Comparison of ENCODE assay signal across 16 cellular contexts in genomic region chr1:235470741-235471439, GRCh38. TPM values are rescaled to one million over a fixed set of nuclear protein-coding genes. Genes with fewer than 3 reads are reported as not detected.
DNase-seq lines count a peak whose midpoint lies in the region; FAIRE-seq and TF ChIP-seq lines count a peak whose summit lies in the region.
"Had no signal": no experiment of that assay in that cellular context is flagged by ENCODE, and none has a peak within 500 bp of the region (broad histone marks: within the 10 kb centered on the region; RNA-seq: fewer than 3 reads in every experiment).

No MANE protein-coding gene starts in this region.

- no peak overlapping the region for H3K4me2 ChIP-seq in endothelial cell of umbilical vein (ENCODE audit: insufficient read depth, low read length)

- H3K4me1 Mint-ChIP-seq in type B pancreatic cell (ENCODE audit: unreplicated experiment): no peaks in the 10 kb centered on the region
- H3K4me1 Mint-ChIP-seq in endodermal cell: no peaks in the 10 kb centered on the region
- H3K4me1 Mint-ChIP-seq: B cell, H9 had no signal

- H3K79me2 ChIP-seq in endothelial cell of umbilical vein (ENCODE audit: control insufficient read depth, insufficient read depth, low read length): no peaks in the 10 kb centered on the region

- dilution Hi-C loops in endothelial cell of umbilical vein (cut with MboI; ENCODE audit: extremely low pct_ligation_motif_present, low sequenced_read_pairs): no loop called here

- H3K4me3 Mint-ChIP-seq in type B pancreatic cell (no peak overlapping the region), endodermal cell (no peak overlapping the region)
- H3K4me3 Mint-ChIP-seq: B cell; CD4-positive, alpha-beta T cell; H9 had no signal

- POLR2A ChIA-PET in endothelial cell of umbilical vein (lab: Charles Lee): no interaction called here

- H3K36me3 Mint-ChIP-seq in type B pancreatic cell (peaks cover 9% of the 10 kb centered on the region), endodermal cell (ENCODE audit: low read depth) (peaks cover 28% of the 10 kb centered on the region)

- H3K36me3 ChIP-seq in endothelial cell of umbilical vein (ENCODE audit: control insufficient read depth in 2 of 2, extremely low read depth in 1 of 2, insufficient read depth in 2 of 2, low read length in 2 of 2) (peaks cover 2% of the 10 kb centered on the region in 2 experiments), colonic mucosa (no peaks in the 10 kb centered on the region), endodermal cell (ENCODE audit: control insufficient read depth, insufficient read depth, low read length) (peaks cover 20% of the 10 kb centered on the region)

- no peak overlapping the region for H3K4me3 ChIP-seq in endothelial cell of umbilical vein (replicated peaks in 1 of 3; ENCODE audit: insufficient read depth in 1 of 3, low read depth in 1 of 3, low read length in 3 of 3)
- no peak overlapping the region for H3K4me3 ChIP-seq in colonic mucosa
- H3K4me3 ChIP-seq in endodermal cell (ENCODE audit: low read length): no peak overlapping the region

- TF ChIP-seq CTCF in D721Med (IDR thresholded peaks at IDR 0.05; ENCODE audit: insufficient read depth, missing control alignments) (no peak), endothelial cell of umbilical vein (IDR thresholded peaks at IDR 0.05; ENCODE audit: extremely low read depth in 1 of 2, insufficient read depth in 1 of 2, low read depth in 1 of 2, low read length in 2 of 2) (no peak), colonic mucosa (IDR thresholded peaks at IDR 0.05) (no peak), type B pancreatic cell (conservative IDR thresholded peaks at IDR 0.05) (no peak), endodermal cell (conservative IDR thresholded peaks at IDR 0.05) (no peak)

- intact Hi-C loops in endothelial cell of umbilical vein (cut with micrococcal nuclease) (loop anchor here (2.0 kb wide), 1 partner anchor 32 kb away; no protein-coding TSS in a partner anchor), colonic mucosa (cut with DNase I) (no loop called here)

- no peaks in the 10 kb centered on the region for H4K20me1 ChIP-seq in endothelial cell of umbilical vein (replicated peaks; ENCODE audit: control insufficient read depth, extremely low read depth, insufficient read depth, low read length)

- H3K9me3 Mint-ChIP-seq in type B pancreatic cell (no peaks in the 10 kb centered on the region), endodermal cell (no peaks in the 10 kb centered on the region)
- H3K9me3 Mint-ChIP-seq: CD4-positive, alpha-beta T cell; H9 had no signal

- DNase-seq in D721Med (ENCODE audit: insufficient read length, low spot score): no peak
- peak; percentile 34 to 48 for DNase-seq in NCI-H1930 (lab: John Stamatoyannopoulos, UW)
- DNase-seq in endothelial cell of umbilical vein (ENCODE audit: low read depth, low spot score): peak; percentile 56
- peak; percentile 22 for DNase-seq in putamen (ENCODE audit: low spot score)
- DNase-seq in colonic mucosa: no peak
- no peak for DNase-seq in type B pancreatic cell (ENCODE audit: extremely low spot score, unreplicated experiment)
- no peak for DNase-seq in endodermal cell
- DNase-seq: Calu3; CD4-positive, alpha-beta T cell; DND-41; GDM1; GOT3; H9 had no signal

- H3K27ac Mint-ChIP-seq in type B pancreatic cell (no peak overlapping the region), endodermal cell (no peak overlapping the region)
- H3K27ac Mint-ChIP-seq: B cell; CD4-positive, alpha-beta T cell had no signal

- no peak overlapping the region for H2AFZ ChIP-seq in endothelial cell of umbilical vein (ENCODE audit: low read depth, low read length)

- H3K4me1 ChIP-seq in endothelial cell of umbilical vein (ENCODE audit: control insufficient read depth, extremely low read depth, insufficient read depth, low read length) (peaks cover 32% of the 10 kb centered on the region), colonic mucosa (no peaks in the 10 kb centered on the region), endodermal cell (ENCODE audit: control insufficient read depth, insufficient read depth, low read length) (no peaks in the 10 kb centered on the region)

- WGBS in endodermal cell (ENCODE audit: insufficient coverage in 1 of 2, insufficient read length in 1 of 2), 2 experiments: 94 to 97% methylated on average over 3 to 6 of the region's 6 CpGs

- H3K27me3 ChIP-seq in endothelial cell of umbilical vein (ENCODE audit: control insufficient read depth in 2 of 2, insufficient read depth in 2 of 2, low read length in 2 of 2) (no peaks in the 10 kb centered on the region), colonic mucosa (no peaks in the 10 kb centered on the region), endodermal cell (ENCODE audit: control insufficient read depth, insufficient read depth, low read length, poor library complexity, severe bottlenecking) (no peaks in the 10 kb centered on the region)

- H3K9ac ChIP-seq in endothelial cell of umbilical vein (replicated peaks; ENCODE audit: extremely low read depth, insufficient read depth, low read length) (no peak overlapping the region), colonic mucosa (ENCODE audit: low read depth in 2 of 2, low read length in 2 of 2) (no peak overlapping the region), endodermal cell (ENCODE audit: extremely low read depth, low read length, poor library complexity, severe bottlenecking) (no peak overlapping the region)

- peak; percentile 51 for FAIRE-seq in D721Med (lab: Jason Lieb, UNC)
- FAIRE-seq in endothelial cell of umbilical vein (lab: Jason Lieb, UNC): no peak
- FAIRE-seq: A204.1, GM12892 had no signal

- no TSS peak for BruUV-seq in endothelial cell of umbilical vein (replicated peaks; lab: Mats Ljungman, UMichigan)

- H3K27me3 Mint-ChIP-seq in type B pancreatic cell (no peaks in the 10 kb centered on the region), endodermal cell (ENCODE audit: insufficient read depth) (no peaks in the 10 kb centered on the region)
- H3K27me3 Mint-ChIP-seq: B cell; CD4-positive, alpha-beta T cell had no signal

- H3K27ac ChIP-seq in endothelial cell of umbilical vein (ENCODE audit: insufficient read depth, low read depth, low read length) (no peak overlapping the region), colonic mucosa (no peak overlapping the region), endodermal cell (ENCODE audit: low read depth, low read length) (no peak overlapping the region)

- CTCF ChIA-PET in endothelial cell of umbilical vein (lab: Charles Lee): interaction anchor here (1.0 to 1.3 kb wide), 3 partner anchors 15 to 34 kb away, joined by 3 to 5 read pairs (median 4); partner anchors contain the start of gene B3GALNT2

- TF ChIP-seq POLR2A in endothelial cell of umbilical vein (IDR thresholded peaks at IDR 0.05; ENCODE audit: low read depth, low read length): no peak

- H3K9me3 ChIP-seq in endothelial cell of umbilical vein (replicated peaks; ENCODE audit: control insufficient read depth, insufficient read depth, low read length) (no peaks in the 10 kb centered on the region), colonic mucosa (no peaks in the 10 kb centered on the region), endodermal cell (ENCODE audit: control insufficient read depth, low read length) (no peaks in the 10 kb centered on the region)

- H3K9me1 ChIP-seq in endothelial cell of umbilical vein (replicated peaks; ENCODE audit: control insufficient read depth, extremely low read depth, insufficient read depth, low read length): no peaks in the 10 kb centered on the region

TF ChIP-seq in endothelial cell of umbilical vein, 7 proteins besides CTCF, POLR2A, EP300 and RAD21:
- TF ChIP-seq FOS (IDR thresholded peaks at IDR 0.05; ENCODE audit: borderline replicate concordance, insufficient read depth, low read length) (no peak), JUN (IDR thresholded peaks at IDR 0.05; ENCODE audit: borderline replicate concordance, insufficient read depth, insufficient read length, low read depth) (no peak), GATA2 (IDR thresholded peaks at IDR 0.05; ENCODE audit: insufficient read depth, insufficient read length, low read depth, low read length) (no peak), EZH2 (IDR thresholded peaks at IDR 0.05; ENCODE audit: borderline replicate concordance, low read depth, low read length, severe bottlenecking) (no peak), POLR2AphosphoS5 (IDR thresholded peaks at IDR 0.05; ENCODE audit: insufficient read depth, low read depth, low read length) (no peak), MYC (IDR thresholded peaks at IDR 0.05; ENCODE audit: low read depth, low read length) (no peak)
- TF ChIP-seq, protein P1, sequence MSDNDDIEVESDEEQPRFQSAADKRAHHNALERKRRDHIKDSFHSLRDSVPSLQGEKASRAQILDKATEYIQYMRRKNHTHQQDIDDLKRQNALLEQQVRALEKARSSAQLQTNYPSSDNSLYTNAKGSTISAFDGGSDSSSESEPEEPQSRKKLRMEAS (IDR thresholded peaks at IDR 0.05; ENCODE audit: insufficient read depth, insufficient read length): no peak

RNA-seq across cellular contexts. Expression of gene B3GALNT2, which starts 33.4 kb away (rescaled TPM):
- total RNA-seq in endothelial cell of umbilical vein (30.0 and 32.2 TPM in 2 replicates), colonic mucosa (10 to 100 TPM; 17.7 to 24.9 TPM), type B pancreatic cell (ENCODE audit: low replicate concordance) (24.5 and 31.3 TPM in 2 replicates), endodermal cell (10 to 100 TPM; 33.0 to 34.3 TPM)
- polyA plus RNA-seq in endothelial cell of umbilical vein: 8.7 and 12.0 TPM in 2 replicates
- polyA plus RNA-seq in endothelial cell of umbilical vein (2011; cell fraction: cytosol; rRNA removed): 10.3 and 11.9 TPM in 2 replicates
- polyA plus RNA-seq in endothelial cell of umbilical vein (2011; cell fraction: nucleus; rRNA removed): 23.7 and 24.0 TPM in 2 replicates
- polyA plus RNA-seq in endothelial cell of umbilical vein (2012): 15.6 and 17.8 TPM in 2 replicates
- 38.1 and 50.6 TPM in 2 replicates for polyA minus RNA-seq in endothelial cell of umbilical vein
- 35.1 TPM for polyA minus RNA-seq in endothelial cell of umbilical vein (2011; cell fraction: cytosol; rRNA and poly(A)+ RNA removed)
- 35.3 and 37.4 TPM in 2 replicates for polyA minus RNA-seq in endothelial cell of umbilical vein (2011; cell fraction: nucleus; rRNA and poly(A)+ RNA removed)
- polyA plus RNA-seq in endodermal cell (2013, experiment 1 of 2): 21.2 TPM
- polyA plus RNA-seq in endodermal cell (2013, experiment 2 of 2): 22.3 TPM

Comparison
In these comparisons a context has a peak if more than half of its experiments do, and no peak if none do; other contexts are left out.
1. DNase-seq: peak in NCI-H1930 (2 of 2), endothelial cell of umbilical vein (single experiment) and putamen (single experiment); none in D721Med (single experiment), colonic mucosa (single experiment), type B pancreatic cell (single experiment) and endodermal cell (single experiment).